ENCODE assay signal across 10 cellular contexts in the genomic region with DNA sequence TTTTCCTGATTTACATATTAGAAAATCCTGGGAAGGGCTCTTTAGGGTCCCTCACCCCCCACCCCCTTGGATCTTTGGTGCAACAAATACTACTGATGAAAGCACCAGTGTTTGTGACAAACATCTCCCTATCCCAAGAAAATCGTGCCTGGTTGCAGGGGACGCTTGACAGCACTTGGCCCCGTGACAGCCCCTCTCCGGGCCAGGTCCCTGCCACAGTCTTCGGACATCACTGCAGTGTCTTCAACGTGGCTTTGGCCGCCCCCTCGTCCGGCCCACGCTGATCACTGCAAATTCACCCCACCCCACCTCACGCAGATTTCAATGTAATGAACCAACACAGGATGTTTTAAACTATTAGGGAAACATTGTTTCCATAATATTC. TPM values are rescaled to one million over a fixed set of nuclear protein-coding genes. Genes with fewer than 3 reads are reported as not detected.
A peak's percentile ranks its signal among the peaks of the same experiment; 100 is the strongest.
DNase-seq lines count a peak whose midpoint lies in the region; ATAC-seq lines count a peak whose summit lies in the region.
"Had no signal": no experiment of that assay in that cellular context is flagged by ENCODE, and none has a peak within 500 bp of the region (broad histone marks: within the 10 kb centered on the region; RNA-seq: fewer than 3 reads in every experiment).

No MANE protein-coding gene starts in this region.

- H3K4me3 Mint-ChIP-seq in activated CD4-positive, alpha-beta T cell treated with anti-CD3 and anti-CD28 coated beads, Interleukin-2, amount 10 ng/mL, durations not matched to agents 24 days and 14 days = peak overlapping the region; percentile 21
- peak overlapping the region; percentile 95 for H3K4me3 Mint-ChIP-seq in activated T-helper 17 cell treated with anti-CD3 and anti-CD28 coated beads, Interleukin-2, amount 50 U/mL, for 72 hours
- H3K4me3 Mint-ChIP-seq in stimulated activated effector memory CD8-positive, alpha-beta T cell treated with anti-CD3 and anti-CD28 coated beads, Interleukin-12 subunit alpha, Interleukin-12 subunit beta, amount 100 ng/mL, for 72 hours = peak overlapping the region; percentile 90

- no peaks in the 10 kb centered on the region for H3K27me3 Mint-ChIP-seq in activated CD4-positive, alpha-beta T cell treated with anti-CD3 and anti-CD28 coated beads, Interleukin-2, amount 10 ng/mL, durations not matched to agents 24 days and 14 days
- H3K27me3 Mint-ChIP-seq in activated T-helper 17 cell treated with anti-CD3 and anti-CD28 coated beads, Interleukin-2, amount 50 U/mL, for 72 hours = no peaks in the 10 kb centered on the region

- H3K36me3 Mint-ChIP-seq in activated CD4-positive, alpha-beta T cell treated with anti-CD3 and anti-CD28 coated beads, Interleukin-2, amount 10 ng/mL, durations not matched to agents 24 days and 14 days (ENCODE audit: low read depth) = peaks cover 53% of the 10 kb centered on the region
- peaks cover 88% of the 10 kb centered on the region for H3K36me3 Mint-ChIP-seq in activated T-helper 17 cell treated with anti-CD3 and anti-CD28 coated beads, Interleukin-2, amount 50 U/mL, for 72 hours (ENCODE audit: low read depth)
- H3K36me3 Mint-ChIP-seq in stimulated activated effector memory CD8-positive, alpha-beta T cell treated with anti-CD3 and anti-CD28 coated beads, Interleukin-12 subunit alpha, Interleukin-12 subunit beta, amount 100 ng/mL, for 72 hours = peaks cover 92% of the 10 kb centered on the region

- no peak for DNase-seq in activated CD4-positive, alpha-beta T cell treated with anti-CD3 and anti-CD28 coated beads, Interleukin-2, amount 10 ng/mL, durations not matched to agents 24 days and 14 days
- DNase-seq in activated CD4-positive, alpha-beta T cell treated with anti-CD3 and anti-CD28 coated beads for 4 hours = no peak
- DNase-seq in left ventricle myocardium superior = peak; percentile 47
- no peak for DNase-seq in stimulated activated effector memory CD8-positive, alpha-beta T cell treated with anti-CD3 and anti-CD28 coated beads, Interleukin-12 subunit alpha, Interleukin-12 subunit beta, amount 100 ng/mL, for 72 hours (ENCODE audit: low spot score in 2 of 2)
- DNase-seq in NCI-H1436 (lab: John Stamatoyannopoulos, UW) = no peak
- DNase-seq in HPDE6-E6E7 (ENCODE audit: extremely low spot score) = no peak
- DNase-seq: Kasumi-1, PC-9 had no signal

- peak overlapping the region; percentile 60 for H3K27ac Mint-ChIP-seq in activated CD4-positive, alpha-beta T cell treated with anti-CD3 and anti-CD28 coated beads, Interleukin-2, amount 10 ng/mL, durations not matched to agents 24 days and 14 days
- peak overlapping the region; percentile 10 for H3K27ac Mint-ChIP-seq in activated T-helper 17 cell treated with anti-CD3 and anti-CD28 coated beads, Interleukin-2, amount 50 U/mL, for 72 hours
- peak overlapping the region; percentile 99 for H3K27ac Mint-ChIP-seq in stimulated activated effector memory CD8-positive, alpha-beta T cell treated with anti-CD3 and anti-CD28 coated beads, Interleukin-12 subunit alpha, Interleukin-12 subunit beta, amount 100 ng/mL, for 72 hours

- no peak for ATAC-seq in activated T-helper 17 cell treated with anti-CD3 and anti-CD28 coated beads, Interleukin-2, amount 50 U/mL, for 72 hours (replicated peaks)
- ATAC-seq in left ventricle myocardium superior (no peak), GM21723 (IDR thresholded peaks at IDR 0.05; ENCODE audit: unreplicated experiment) (no peak)
- ATAC-seq in stimulated activated effector memory CD8-positive, alpha-beta T cell treated with anti-CD3 and anti-CD28 coated beads, Interleukin-12 subunit alpha, Interleukin-12 subunit beta, amount 100 ng/mL, for 72 hours = no peak

- H3K9me3 Mint-ChIP-seq in activated CD4-positive, alpha-beta T cell treated with anti-CD3 and anti-CD28 coated beads, Interleukin-2, amount 10 ng/mL, durations not matched to agents 24 days and 14 days = no peaks in the 10 kb centered on the region
- H3K9me3 Mint-ChIP-seq in activated T-helper 17 cell treated with anti-CD3 and anti-CD28 coated beads, Interleukin-2, amount 50 U/mL, for 72 hours = no peaks in the 10 kb centered on the region
- no peaks in the 10 kb centered on the region for H3K9me3 Mint-ChIP-seq in stimulated activated effector memory CD8-positive, alpha-beta T cell treated with anti-CD3 and anti-CD28 coated beads, Interleukin-12 subunit alpha, Interleukin-12 subunit beta, amount 100 ng/mL, for 72 hours

- intact Hi-C loops in activated CD4-positive, alpha-beta T cell treated with anti-CD3 and anti-CD28 coated beads, Interleukin-2, amount 10 ng/mL, durations not matched to agents 24 days and 14 days (cut with micrococcal nuclease) = no loop called here
- intact Hi-C loops in left ventricle myocardium superior (cut with micrococcal nuclease) = loop anchor here (5.0 kb wide), 1 partner anchor 97 kb away; no protein-coding TSS in a partner anchor

- H3K4me1 Mint-ChIP-seq in activated CD4-positive, alpha-beta T cell treated with anti-CD3 and anti-CD28 coated beads, Interleukin-2, amount 10 ng/mL, durations not matched to agents 24 days and 14 days = peaks cover 56% of the 10 kb centered on the region
- H3K4me1 Mint-ChIP-seq in activated T-helper 17 cell treated with anti-CD3 and anti-CD28 coated beads, Interleukin-2, amount 50 U/mL, for 72 hours = peaks cover 51% of the 10 kb centered on the region
- peaks cover 69% of the 10 kb centered on the region for H3K4me1 Mint-ChIP-seq in stimulated activated effector memory CD8-positive, alpha-beta T cell treated with anti-CD3 and anti-CD28 coated beads, Interleukin-12 subunit alpha, Interleukin-12 subunit beta, amount 100 ng/mL, for 72 hours

RNA-seq across cellular contexts. Expression of a gene that starts 43.3 kb away (rescaled TPM):
- 500 and 523 TPM in 2 replicates for total RNA-seq in activated CD4-positive, alpha-beta T cell treated with anti-CD3 and anti-CD28 coated beads, Interleukin-2, amount 10 ng/mL, durations not matched to agents 24 days and 14 days
- 100 to 1,000 TPM; 412 to 688 TPM for total RNA-seq in activated T-helper 17 cell treated with anti-CD3 and anti-CD28 coated beads, Interleukin-2, amount 50 U/mL, for 72 hours
- 1,575 TPM for total RNA-seq in left ventricle myocardium superior

RNA-seq across cellular contexts. Expression of a gene that starts 45.1 kb away (rescaled TPM):
- total RNA-seq in activated CD4-positive, alpha-beta T cell treated with anti-CD3 and anti-CD28 coated beads, Interleukin-2, amount 10 ng/mL, durations not matched to agents 24 days and 14 days = 0.64 and 1.6 TPM in 2 replicates
- total RNA-seq in activated T-helper 17 cell treated with anti-CD3 and anti-CD28 coated beads, Interleukin-2, amount 50 U/mL, for 72 hours = 1 to 10 TPM; 1.0 to 1.3 TPM
- 0.35 TPM for total RNA-seq in left ventricle myocardium superior

Comparison
In these comparisons a context has a peak if more than half of its experiments do, and no peak if none do; other contexts are left out.
1. H3K27ac Mint-ChIP-seq: peak in every context shown above with its lines; median percentile 99 in stimulated activated effector memory CD8-positive, alpha-beta T cell treated with anti-CD3 and anti-CD28 coated beads, Interleukin-12 subunit alpha, Interleukin-12 subunit beta, amount 100 ng/mL, for 72 hours; 60 in activated CD4-positive, alpha-beta T cell treated with anti-CD3 and anti-CD28 coated beads, Interleukin-2, amount 10 ng/mL, durations not matched to agents 24 days and 14 days; 10 in activated T-helper 17 cell treated with anti-CD3 and anti-CD28 coated beads, Interleukin-2, amount 50 U/mL, for 72 hours.
2. H3K4me3 Mint-ChIP-seq: peak in every context shown above with its lines; median percentile 95 in activated T-helper 17 cell treated with anti-CD3 and anti-CD28 coated beads, Interleukin-2, amount 50 U/mL, for 72 hours; 90 in stimulated activated effector memory CD8-positive, alpha-beta T cell treated with anti-CD3 and anti-CD28 coated beads, Interleukin-12 subunit alpha, Interleukin-12 subunit beta, amount 100 ng/mL, for 72 hours; 21 in activated CD4-positive, alpha-beta T cell treated with anti-CD3 and anti-CD28 coated beads, Interleukin-2, amount 10 ng/mL, durations not matched to agents 24 days and 14 days.